In the genomic region with DNA sequence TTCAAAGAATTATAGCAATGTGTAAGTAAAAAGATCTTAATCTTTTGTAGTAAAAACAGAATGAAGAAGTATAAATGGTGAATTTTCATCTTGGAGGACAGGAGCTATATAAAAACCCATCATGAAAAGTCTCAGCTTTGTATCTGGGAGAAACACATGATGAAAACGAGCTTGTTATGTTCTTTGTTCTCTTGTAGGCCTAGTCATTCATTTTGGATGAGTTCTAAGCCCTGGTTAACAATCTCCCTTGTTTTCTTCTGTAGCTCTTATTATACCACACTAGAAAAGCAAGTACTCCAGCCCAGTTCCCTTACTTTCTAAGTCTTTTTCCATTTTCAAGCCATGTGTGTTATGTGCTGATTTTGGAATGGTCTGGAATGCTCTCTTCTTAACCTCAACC, we compare ENCODE assay signal across 23 cellular contexts.
A peak's percentile ranks its signal among the peaks of the same experiment; 100 is the strongest.
DNase-seq lines count a peak whose midpoint lies in the region; FAIRE-seq and TF ChIP-seq lines count a peak whose summit lies in the region.
"Had no signal": no experiment of that assay in that cellular context is flagged by ENCODE, and none has a peak within 500 bp of the region (broad histone marks: within the 10 kb centered on the region; RNA-seq: fewer than 3 reads in every experiment).

No MANE protein-coding gene starts in this region.

- no peak for TF ChIP-seq CTCF in brain microvascular endothelial cell (IDR thresholded peaks at IDR 0.05; ENCODE audit: low read depth, low read length, missing control alignments)

- no peak for TF ChIP-seq POLR2A in GM12892 (IDR thresholded peaks at IDR 0.05; ENCODE audit: low read depth, low read length)

- no peak for FAIRE-seq in GM12892 (lab: Jason Lieb, UNC)

- no peak overlapping the region for H3K4me3 ChIP-seq in brain microvascular endothelial cell (ENCODE audit: low read depth, low read length)
- H3K4me3 ChIP-seq: PC-9 had no signal

- DNase-seq in globus pallidus (ENCODE audit: low spot score) (peak; percentile 82), pons (ENCODE audit: low spot score) (peak; percentile 84), brain microvascular endothelial cell (no peak), SW480 (ENCODE audit: low spot score) (no peak), GM12892 (ENCODE audit: insufficient read length) (no peak)
- no peak for DNase-seq in activated naive CD4-positive, alpha-beta T cell (lab: John Stamatoyannopoulos, UW)
- DNase-seq: CD4-positive, CD25-positive, alpha-beta regulatory T cell; COR-L47; DMS79 treated with DMSO at 0.1 percent for 48 hours; GOT3; IMR-90; NCI-H1092 treated with DMSO at 0.1 percent for 48 hours; NCI-H1436 treated with DMSO at 0.1 percent for 48 hours; NCI-H1930; NCI-H2227 treated with DMSO at 0.1 percent for 48 hours; NCI-H510A treated with DMSO at 0.1 percent for 48 hours; NCI-H748 treated with DMSO at 0.1 percent for 48 hours; PC-9; SHP77 treated with DMSO at 0.1 percent for 48 hours; SK-N-SH had no signal

- H3K27me3 ChIP-seq in brain microvascular endothelial cell (replicated peaks), result no peaks in the 10 kb centered on the region

- in situ Hi-C loops in brain microvascular endothelial cell (cut with HindIII; ENCODE audit: low pct_ligation_motif_present, low sequenced_read_pairs), result no loop called here

- H3K36me3 ChIP-seq in brain microvascular endothelial cell (replicated peaks), result no peaks in the 10 kb centered on the region

- H3K27ac ChIP-seq in angular gyrus (ENCODE audit: low read depth, low read length) (peak overlapping the region; percentile 91), brain microvascular endothelial cell (no peak overlapping the region)
- H3K27ac ChIP-seq: KMS-11, PC-9, RWPE1 had no signal

Comparison
In these comparisons a context has a peak if more than half of its experiments do, and no peak if none do; other contexts are left out.
1. DNase-seq: peak in globus pallidus (single experiment) and pons (single experiment); none in brain microvascular endothelial cell (single experiment), activated naive CD4-positive, alpha-beta T cell (0 of 4), SW480 (single experiment) and GM12892 (single experiment).